In the genomic region with DNA sequence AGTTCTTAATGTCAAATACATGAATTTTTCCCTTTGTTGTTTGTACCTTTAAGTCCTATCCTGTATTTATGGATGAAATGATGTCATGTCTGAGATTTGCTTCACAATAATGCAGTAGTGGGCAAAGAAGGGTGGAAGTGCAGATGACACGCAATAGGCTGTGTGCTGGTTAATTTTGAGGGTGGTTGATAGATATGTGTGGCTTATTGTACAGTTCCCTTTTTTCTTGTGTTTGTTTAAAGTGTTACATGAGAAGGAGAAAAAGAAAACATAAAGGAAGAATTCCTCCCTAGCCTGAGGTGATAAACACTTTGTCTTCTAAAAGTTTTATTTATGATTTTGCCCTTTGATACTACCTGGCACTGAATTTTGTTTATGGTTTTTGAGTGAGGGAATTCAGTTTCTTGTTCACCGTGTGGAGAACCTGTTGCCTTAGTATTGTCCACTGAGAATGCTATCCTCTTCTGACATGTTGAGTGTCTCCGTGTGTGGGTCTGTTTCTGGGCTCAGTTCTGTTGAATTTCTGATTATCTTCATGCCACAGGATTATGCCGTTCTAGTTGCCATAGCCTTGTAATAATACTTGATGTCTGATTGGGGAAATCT, we compare ENCODE assay signal across 13 cellular contexts. TPM values are rescaled to one million over a fixed set of nuclear protein-coding genes. Genes with fewer than 3 reads are reported as not detected.
DNase-seq lines count a peak whose midpoint lies in the region; ATAC-seq and TF ChIP-seq lines count a peak whose summit lies in the region.
"Had no signal": no experiment of that assay in that cellular context is flagged by ENCODE, and none has a peak within 500 bp of the region (broad histone marks: within the 10 kb centered on the region; RNA-seq: fewer than 3 reads in every experiment).

No MANE protein-coding gene starts in this region.

- no peaks in the 10 kb centered on the region for H3K9me3 Mint-ChIP-seq in naive B cell
- H3K9me3 Mint-ChIP-seq: T-helper 1 cell treated with Interleukin-12 subunit alpha and Interleukin-12 subunit beta and Interleukin-4 antibody, amounts not matched to agents 30 μg/mL and 1 μg/mL, for 36 hours had no signal

- peaks cover 8 to 9% of the 10 kb centered on the region in 2 donors for H3K36me3 Mint-ChIP-seq in naive B cell

- peak overlapping the region in 5 of 8 donors; percentile 44 to 70 (median 57) for H3K4me3 Mint-ChIP-seq in naive B cell
- H3K4me3 Mint-ChIP-seq: T-helper 1 cell treated with Interleukin-12 subunit alpha and Interleukin-12 subunit beta and Interleukin-4 antibody, amounts not matched to agents 30 μg/mL and 1 μg/mL, for 36 hours had no signal

- no peak for ATAC-seq in naive B cell (ENCODE audit: low read depth in 2 of 2)
- ATAC-seq in HG02852 (IDR thresholded peaks at IDR 0.05; ENCODE audit: unreplicated experiment), result no peak
- ATAC-seq in gastroesophageal sphincter, result no peak
- ATAC-seq: HCT116 had no signal

- WGBS in gastroesophageal sphincter (ENCODE audit: low coverage in 1 of 2), 2 donors, result 49 to 66% methylated on average over 4 of the region's 4 CpGs

- H3K27me3 Mint-ChIP-seq in naive B cell, result no peaks in the 10 kb centered on the region

- DNase-seq in CD1c-positive myeloid dendritic cell (ENCODE audit: extremely low spot score), result peak; percentile 84
- peak; percentile 85 for DNase-seq in MV-4-11 (lab: John Stamatoyannopoulos, UW)
- DNase-seq in adipocyte (ENCODE audit: low read depth), result peak; percentile 3
- no peak for DNase-seq in naive B cell
- no peak for DNase-seq in activated gamma-delta T cell (lab: John Stamatoyannopoulos, UW)
- no peak for DNase-seq in stimulated activated CD4-positive, alpha-beta T cell treated with anti-CD3 and anti-CD28 coated beads, Interleukin-12 subunit alpha, Interleukin-12 subunit beta, amount 100 ng/mL, for 4 hours
- DNase-seq: kidney glomerular epithelial cell, NCI-H1930, ovary had no signal

- H3K9me3 ChIP-seq in adipocyte (ENCODE audit: control insufficient read depth, low read length) (no peaks in the 10 kb centered on the region), gastroesophageal sphincter (no peaks in the 10 kb centered on the region)
- H3K9me3 ChIP-seq: ovary had no signal

- H3K27me3 ChIP-seq in adipocyte (replicated peaks; ENCODE audit: control insufficient read depth, insufficient read depth, low read length) (no peaks in the 10 kb centered on the region), gastroesophageal sphincter (no peaks in the 10 kb centered on the region)
- H3K27me3 ChIP-seq: ovary had no signal

- no peak for TF ChIP-seq CTCF in gastroesophageal sphincter (IDR thresholded peaks at IDR 0.05)

- peaks cover 53 to 68% (median 64%) of the 10 kb centered on the region in 3 donors for H3K4me1 Mint-ChIP-seq in naive B cell

- H3K27ac Mint-ChIP-seq in naive B cell, result peak overlapping the region; percentile 25 to 77 (median 54)
- H3K27ac Mint-ChIP-seq: T-helper 1 cell treated with Interleukin-12 subunit alpha and Interleukin-12 subunit beta and Interleukin-4 antibody, amounts not matched to agents 30 μg/mL and 1 μg/mL, for 36 hours had no signal

- TF ChIP-seq EP300 in gastroesophageal sphincter (IDR thresholded peaks at IDR 0.05), result no peak

- peaks cover 17% of the 10 kb centered on the region for H3K4me1 ChIP-seq in adipocyte (ENCODE audit: control insufficient read depth, insufficient read depth, low read length)
- H3K4me1 ChIP-seq in gastroesophageal sphincter, result peaks cover 0 to 59% (median 0%) of the 10 kb centered on the region in 3 donors

- H3K36me3 ChIP-seq in adipocyte (ENCODE audit: control insufficient read depth, insufficient read depth, low read length, severe bottlenecking), result peaks cover 9% of the 10 kb centered on the region
- peaks cover 0 to 8% of the 10 kb centered on the region in 2 donors for H3K36me3 ChIP-seq in gastroesophageal sphincter
- H3K36me3 ChIP-seq: ovary had no signal

- no peak overlapping the region for H3K9ac ChIP-seq in adipocyte (ENCODE audit: low read length)

- H3K4me3 ChIP-seq in adipocyte (ENCODE audit: low read length) (no peak overlapping the region), gastroesophageal sphincter (no peak overlapping the region)
- H3K4me3 ChIP-seq: ovary had no signal

- TF ChIP-seq POLR2A in gastroesophageal sphincter (IDR thresholded peaks at IDR 0.05), result no peak

- no peak overlapping the region for H3K27ac ChIP-seq in gastroesophageal sphincter
- H3K27ac ChIP-seq: ovary had no signal

RNA-seq across cellular contexts. Expression of a gene that starts 52.2 kb away (rescaled TPM):
- polyA plus RNA-seq in naive B cell (ENCODE audit: low read depth in 6 of 6), result 10 to 100 TPM; 54.8 to 85.9 (median 68.0) TPM
- 10 to 100 TPM; 51.7 to 80.3 (median 58.4) TPM for total RNA-seq in gastroesophageal sphincter

RNA-seq across cellular contexts. Expression of a gene that starts 54.1 kb away (rescaled TPM):
- polyA plus RNA-seq in naive B cell (ENCODE audit: low read depth in 6 of 6), result 10 to 100 TPM in 3 of 6 donors, 1 to 10 TPM in 3; 6.8 to 16.7 (median 11.0) TPM
- 100 to 1,000 TPM in 1 of 4 donors, 10 to 100 TPM in 3; 68.6 to 116 (median 75.7) TPM for total RNA-seq in gastroesophageal sphincter

Comparison
In these comparisons a context has a peak if more than half of its experiments do, and no peak if none do; other contexts are left out.
1. DNase-seq: peak in CD1c-positive myeloid dendritic cell (single experiment), MV-4-11 (single experiment) and adipocyte (single experiment); none in naive B cell (single experiment), activated gamma-delta T cell (single experiment) and stimulated activated CD4-positive, alpha-beta T cell treated with anti-CD3 and anti-CD28 coated beads, Interleukin-12 subunit alpha, Interleukin-12 subunit beta, amount 100 ng/mL, for 4 hours (single experiment).